ENCODE assay signal across 10 cellular contexts in the genomic region with DNA sequence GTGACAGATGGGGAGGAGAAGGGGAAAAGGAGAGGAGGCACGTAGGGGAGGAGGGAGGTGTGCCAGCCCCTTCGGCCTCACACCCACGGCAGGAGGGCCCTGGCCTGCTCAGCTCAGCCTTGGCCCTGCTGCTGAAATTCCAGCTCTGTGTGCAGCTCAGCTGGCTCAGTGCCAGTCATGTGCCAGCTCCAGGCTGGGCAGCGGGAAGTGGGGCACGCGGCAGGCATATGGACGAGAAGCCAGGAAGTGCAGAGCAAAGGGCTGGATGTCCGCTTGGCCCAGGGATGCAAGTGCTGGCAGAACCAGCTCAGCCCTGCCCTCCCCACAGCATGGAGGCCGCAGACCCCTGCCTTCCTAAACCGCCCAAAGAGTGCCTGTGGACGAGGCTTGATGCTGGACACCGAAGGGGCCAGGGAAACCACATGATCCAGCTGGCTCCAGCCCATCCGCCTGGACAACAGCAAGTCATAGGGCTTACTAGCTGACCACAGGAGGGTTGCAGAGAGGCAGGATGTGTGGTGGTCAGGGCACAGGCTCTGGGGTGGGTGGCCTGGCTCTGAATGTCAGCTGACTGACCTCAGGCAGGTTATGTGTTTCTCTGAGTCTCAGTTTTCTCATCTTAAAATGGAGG.
DNase-seq lines count a peak whose midpoint lies in the region; ATAC-seq, FAIRE-seq and TF ChIP-seq lines count a peak whose summit lies in the region.
"Had no signal": no experiment of that assay in that cellular context is flagged by ENCODE, and none has a peak within 500 bp of the region (broad histone marks: within the 10 kb centered on the region; RNA-seq: fewer than 3 reads in every experiment).

No MANE protein-coding gene starts in this region.

- H3K4me1 ChIP-seq in mucosa of descending colon (ENCODE audit: low read depth) (peaks cover 4% of the 10 kb centered on the region), neural progenitor cell (peaks cover 43% of the 10 kb centered on the region)

- intact Hi-C loops in CD4-positive, alpha-beta T cell (cut with DNase I, micrococcal nuclease) = loop anchor here in 1 of 2 experiments (5.0 to 10.0 kb wide), 2 partner anchors 250 to 493 kb away; no protein-coding TSS in a partner anchor
- intact Hi-C loops in mucosa of descending colon (cut with DNase I, micrococcal nuclease) = loop anchor here in 1 of 2 donors (5.0 kb wide), 1 partner anchor 127 kb away; no protein-coding TSS in a partner anchor

- no peak overlapping the region for H3K4me2 ChIP-seq in neural progenitor cell

- no peak for TF ChIP-seq CTCF in CD4-positive, alpha-beta T cell (IDR thresholded peaks at IDR 0.05)
- TF ChIP-seq CTCF in chondrocyte (IDR thresholded peaks at IDR 0.05) = no peak
- TF ChIP-seq CTCF in mucosa of descending colon (IDR thresholded peaks at IDR 0.05) = no peak
- no peak for TF ChIP-seq CTCF in GM13977 (IDR thresholded peaks at IDR 0.05; ENCODE audit: extremely low read depth, insufficient read depth, missing control alignments)
- no peak for TF ChIP-seq CTCF in neural progenitor cell (IDR thresholded peaks at IDR 0.05)

- peaks cover 52% of the 10 kb centered on the region for H3K36me3 Mint-ChIP-seq in CD4-positive, alpha-beta T cell (ENCODE audit: low read depth)
- H3K36me3 Mint-ChIP-seq in chondrocyte (ENCODE audit: low read depth) (peaks cover 2% of the 10 kb centered on the region), neural progenitor cell (no peaks in the 10 kb centered on the region)

- ATAC-seq in CD4-positive, alpha-beta T cell (ENCODE audit: poor library complexity) = no peak
- ATAC-seq in mucosa of descending colon = peak; percentile 5
- no peak for ATAC-seq in GM18517 (IDR thresholded peaks at IDR 0.05; ENCODE audit: unreplicated experiment)

- H3K9me3 Mint-ChIP-seq in CD4-positive, alpha-beta T cell = no peaks in the 10 kb centered on the region
- no peaks in the 10 kb centered on the region for H3K9me3 Mint-ChIP-seq in chondrocyte (ENCODE audit: low read depth)
- H3K9me3 Mint-ChIP-seq in neural progenitor cell = no peaks in the 10 kb centered on the region

- no peak overlapping the region for H3K4me3 ChIP-seq in mucosa of descending colon
- H3K4me3 ChIP-seq in neural progenitor cell = no peak overlapping the region

- H3K9ac ChIP-seq in neural progenitor cell = no peak overlapping the region

- no peak overlapping the region for H2AFZ ChIP-seq in neural progenitor cell (replicated peaks)

- DNase-seq in CD4-positive, alpha-beta T cell = peak in 1 of 10 experiments; percentile 31
- DNase-seq in NCI-H1105 treated with DMSO at 0.1 percent for 48 hours (lab: John Stamatoyannopoulos, UW) (peak; percentile 81), chondrocyte (ENCODE audit: low spot score) (peak; percentile 94), mucosa of descending colon (peak in 2 of 3 donors; percentile 51 to 52), GM13977 (ENCODE audit: low spot score) (no peak), neural progenitor cell (ENCODE audit: low spot score) (no peak), GM12892 (ENCODE audit: insufficient read length) (no peak)
- DNase-seq: GDM1 had no signal

- H3K27ac Mint-ChIP-seq in CD4-positive, alpha-beta T cell = peak overlapping the region; percentile 99
- H3K27ac Mint-ChIP-seq in chondrocyte (ENCODE audit: unreplicated experiment) (no peak overlapping the region), neural progenitor cell (no peak overlapping the region)

- peaks cover 91% of the 10 kb centered on the region for H3K4me1 Mint-ChIP-seq in CD4-positive, alpha-beta T cell (ENCODE audit: low read depth)
- H3K4me1 Mint-ChIP-seq in chondrocyte (ENCODE audit: low read depth) = peaks cover 47% of the 10 kb centered on the region
- H3K4me1 Mint-ChIP-seq in neural progenitor cell = peaks cover 68% of the 10 kb centered on the region

- no peaks in the 10 kb centered on the region for H3K79me2 ChIP-seq in neural progenitor cell (ENCODE audit: low read depth)

- peaks cover 6% of the 10 kb centered on the region for H3F3A ChIP-seq in neural progenitor cell (ENCODE audit: low read depth)

- POLR2A ChIA-PET in CD4-positive, alpha-beta T cell (lab: Charles Lee) = interaction anchor here (1.0 to 9.6 kb wide), 6 partner anchors 8 to 61 kb away, joined by 3 to 314 read pairs (median 8); a partner anchor contains a TSS

- H3K27me3 ChIP-seq in CD4-positive, alpha-beta T cell (ENCODE audit: control insufficient read depth, insufficient read depth, low read length) = no peaks in the 10 kb centered on the region
- H3K27me3 ChIP-seq in neural progenitor cell = no peaks in the 10 kb centered on the region

- peak overlapping the region; percentile 15 for H3K4me3 Mint-ChIP-seq in CD4-positive, alpha-beta T cell
- no peak overlapping the region for H3K4me3 Mint-ChIP-seq in chondrocyte (ENCODE audit: unreplicated experiment)
- no peak overlapping the region for H3K4me3 Mint-ChIP-seq in neural progenitor cell

- in situ Hi-C loops in GM13977 (cut with MboI; ENCODE audit: low pct_unique_long_range_greater_than_20kb, low sequenced_read_pairs, unreplicated experiment) = loop anchor here (10.0 to 25.0 kb wide), 2 partner anchors 120 to 262 kb away; no protein-coding TSS in a partner anchor

- H3K36me3 ChIP-seq in mucosa of descending colon (ENCODE audit: low read depth) (no peaks in the 10 kb centered on the region), neural progenitor cell (no peaks in the 10 kb centered on the region)

- no peak for TF ChIP-seq POLR2A in GM12892 (IDR thresholded peaks at IDR 0.05; ENCODE audit: low read depth, low read length)

- no peaks in the 10 kb centered on the region for H3K9me3 ChIP-seq in CD4-positive, alpha-beta T cell (ENCODE audit: control insufficient read depth, low read length)
- H3K9me3 ChIP-seq in mucosa of descending colon (no peaks in the 10 kb centered on the region), neural progenitor cell (ENCODE audit: low read depth) (no peaks in the 10 kb centered on the region)

- CTCF ChIA-PET in CD4-positive, alpha-beta T cell (lab: Charles Lee) = interaction anchor here (2.1 to 5.8 kb wide), 4 partner anchors 8 to 128 kb away, joined by 5 to 75 read pairs (median 42); no protein-coding TSS in a partner anchor

- H4K20me1 ChIP-seq in neural progenitor cell (ENCODE audit: low read depth) = peaks cover 5% of the 10 kb centered on the region

- FAIRE-seq in GM12892 (lab: Jason Lieb, UNC) = no peak
- FAIRE-seq: islet of Langerhans had no signal

- no peak overlapping the region for H3K27ac ChIP-seq in CD4-positive, alpha-beta T cell (ENCODE audit: low read depth, low read length)
- H3K27ac ChIP-seq in neural progenitor cell = no peak overlapping the region

- H3K27me3 Mint-ChIP-seq in CD4-positive, alpha-beta T cell = no peaks in the 10 kb centered on the region
- H3K27me3 Mint-ChIP-seq in chondrocyte (ENCODE audit: low read depth) (no peaks in the 10 kb centered on the region), neural progenitor cell (ENCODE audit: insufficient read depth, low read depth) (peaks cover 17% of the 10 kb centered on the region)

Comparison
In these comparisons a context has a peak if more than half of its experiments do, and no peak if none do; other contexts are left out.
1. DNase-seq: peak in NCI-H1105 treated with DMSO at 0.1 percent for 48 hours (single experiment), chondrocyte (single experiment) and mucosa of descending colon (2 of 3); none in GM13977 (single experiment), neural progenitor cell (single experiment) and GM12892 (single experiment).